8 cellular contexts compared by ENCODE assay signal in the genomic region with DNA sequence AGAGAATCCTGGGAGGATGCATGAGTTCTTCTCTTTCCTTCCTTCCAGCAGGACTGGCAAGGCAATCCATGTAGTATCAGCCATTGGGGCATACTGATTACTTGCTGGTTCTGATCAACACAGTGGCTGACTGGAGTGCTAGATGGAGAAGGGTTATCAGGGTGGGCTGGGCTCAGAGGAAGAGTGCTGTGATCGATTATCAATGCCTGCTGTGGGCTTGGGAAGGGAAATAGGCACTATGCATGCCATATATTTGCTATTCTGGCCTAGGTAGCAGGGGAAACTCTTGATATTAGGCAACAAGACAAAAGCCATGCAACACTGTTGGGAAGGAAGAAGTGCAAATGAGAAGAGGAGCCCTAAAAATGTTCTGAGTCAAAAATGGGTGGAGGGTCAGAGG. TPM values are rescaled to one million over a fixed set of nuclear protein-coding genes. Genes with fewer than 3 reads are reported as not detected.
"Had no signal": no experiment of that assay in that cellular context is flagged by ENCODE, and none has a peak within 500 bp of the region (broad histone marks: within the 10 kb centered on the region; RNA-seq: fewer than 3 reads in every experiment).

No MANE protein-coding gene starts in this region.

- H3K9me3 Mint-ChIP-seq: GM23338, H9, HFFc6 had no signal

- ATAC-seq: GM23338, HepG2 had no signal

- DNase-seq: H9, HCEC 1CT, HFFc6, KG1 had no signal

- H3K27me3 Mint-ChIP-seq: IgD-negative memory B cell had no signal

- H3K27ac Mint-ChIP-seq: GM23338, H9, HFFc6 had no signal

- H3K4me3 ChIP-seq: GM23338 had no signal

- H3K27ac ChIP-seq: HL-60 had no signal

- H3K4me3 Mint-ChIP-seq: GM23338, H9, HFFc6, IgD-negative memory B cell had no signal

RNA-seq across cellular contexts. Expression of a gene that starts 45.8 kb away (rescaled TPM):
- total RNA-seq: HFFc6 had no signal
- polyA plus RNA-seq: HepG2 had no signal
